ENCODE assay signal across 15 cellular contexts in the genomic region with DNA sequence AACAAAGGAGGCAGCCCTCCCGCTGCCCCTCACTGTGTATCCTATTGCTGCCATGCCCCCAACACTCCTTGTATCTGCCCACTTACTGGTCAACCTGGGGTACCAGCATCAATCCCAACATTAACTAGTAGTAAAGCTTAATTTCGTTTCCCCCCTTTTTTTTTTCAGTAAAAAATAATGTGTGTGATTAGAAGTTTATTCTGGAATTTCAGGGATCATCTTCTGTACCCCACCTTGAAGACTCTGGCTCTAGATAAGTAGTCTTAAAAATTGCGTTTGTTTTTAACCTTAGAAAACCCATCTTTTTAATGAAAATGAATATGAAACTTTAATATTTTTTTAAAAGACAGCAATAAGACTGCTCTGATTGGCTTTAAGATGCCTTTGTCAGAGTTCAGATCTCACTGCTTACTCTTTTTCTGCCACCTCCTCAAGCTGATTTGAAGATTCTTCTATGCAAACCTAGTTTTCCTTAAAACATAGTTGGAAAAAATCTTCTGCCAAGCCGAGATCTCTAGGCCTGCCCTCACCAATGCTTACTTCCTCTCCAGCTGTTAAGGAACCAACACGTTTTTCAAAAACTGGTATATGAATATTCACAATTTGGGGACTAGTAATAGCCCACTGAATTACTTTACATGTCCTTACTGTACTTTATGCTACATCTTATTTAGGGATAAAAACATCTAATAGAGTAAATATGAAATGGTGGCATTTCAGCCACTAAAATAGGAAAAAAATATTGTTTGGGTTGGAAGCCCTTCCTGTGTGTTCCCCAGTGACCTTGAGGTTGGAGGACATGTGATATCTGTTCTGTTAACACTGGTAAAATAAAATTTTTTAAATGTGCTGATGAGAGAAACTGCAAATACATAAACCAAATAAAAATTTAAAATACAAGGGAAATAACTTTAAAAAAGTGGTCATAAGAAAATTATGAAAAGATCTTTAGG. TPM values are rescaled to one million over a fixed set of nuclear protein-coding genes. Genes with fewer than 3 reads are reported as not detected.
DNase-seq lines count a peak whose midpoint lies in the region; ATAC-seq, FAIRE-seq and TF ChIP-seq lines count a peak whose summit lies in the region.
"Had no signal": no experiment of that assay in that cellular context is flagged by ENCODE, and none has a peak within 500 bp of the region (broad histone marks: within the 10 kb centered on the region; RNA-seq: fewer than 3 reads in every experiment).

No MANE protein-coding gene starts in this region.

- H3K36me3 ChIP-seq in adrenal gland (replicated peaks in 1 of 2) (no peaks in the 10 kb centered on the region), osteoblast (ENCODE audit: insufficient read depth, low read length) (no peaks in the 10 kb centered on the region)
- H3K36me3 ChIP-seq: ascending aorta had no signal

- WGBS in adrenal gland, 4 donors = 40 to 49% (median 44%) methylated on average over 5 of the region's 5 CpGs

- no peak for TF ChIP-seq POLR2A in H54 (IDR thresholded peaks at IDR 0.05; ENCODE audit: low read depth, low read length)
- no peak for TF ChIP-seq POLR2A in adrenal gland (IDR thresholded peaks at IDR 0.05)

- H3K4me1 ChIP-seq in adrenal gland (replicated peaks in 1 of 2) (peaks cover 54 to 63% of the 10 kb centered on the region in 2 donors), osteoblast (ENCODE audit: insufficient read depth, low read length) (peaks cover 69% of the 10 kb centered on the region)

- CTCF ChIA-PET in AG04450 (lab: Charles Lee) = interaction anchor here (1.0 to 1.6 kb wide), 2 partner anchors 63 kb away, joined by 3 to 8 read pairs; no protein-coding TSS in a partner anchor
- CTCF ChIA-PET in activated CD8-positive, alpha-beta memory T cell treated with anti-CD3 and anti-CD28 coated beads, Interleukin-2, amount 10 ng/mL, durations not matched to agents 7 days and 5 days (lab: Charles Lee) = interaction anchor here (0.9 kb wide), 1 partner anchor 54 kb away, joined by 3 read pairs; no protein-coding TSS in a partner anchor

- TF ChIP-seq CTCF in AG04450 (IDR thresholded peaks at IDR 0.05; ENCODE audit: low read depth, low read length) (no peak), adrenal gland (IDR thresholded peaks at IDR 0.05) (no peak), osteoblast (IDR thresholded peaks at IDR 0.05; ENCODE audit: extremely low read depth, low read depth, low read length) (no peak)

- peak overlapping the region; percentile 72 for H3K4me2 ChIP-seq in osteoblast (ENCODE audit: insufficient read depth, low read length)

- DNase-seq in AG04450 (ENCODE audit: low read depth, low spot score) (no peak), H54 (ENCODE audit: insufficient read length, low spot score) (no peak), adrenal gland (no peak), osteoblast (ENCODE audit: insufficient read length, low spot score, missing footprints) (no peak), NOMO-1 treated with dmso at 0.1 percent for 144 hours (lab: John Stamatoyannopoulos, UW; ENCODE audit: unreplicated experiment) (no peak)
- no peak for DNase-seq in activated CD8-positive, alpha-beta memory T cell treated with anti-CD3 and anti-CD28 coated beads, Interleukin-2, amount 10 ng/mL, durations not matched to agents 7 days and 5 days
- DNase-seq: activated T-cell treated with anti-CD3 and anti-CD28 coated beads, Interleukin-2, amount 50 U/mL, for 24 hours; CD4-positive, alpha-beta T cell; NCI-H2171 treated with DMSO at 0.1 percent for 48 hours; SHP77 treated with DMSO at 0.1 percent for 48 hours had no signal

- intact Hi-C loops in adrenal gland (cut with DNase I) = no loop called here

- H3K4me1 Mint-ChIP-seq in activated CD8-positive, alpha-beta memory T cell treated with anti-CD3 and anti-CD28 coated beads, Interleukin-2, amount 10 ng/mL, durations not matched to agents 7 days and 5 days = peaks cover 18% of the 10 kb centered on the region

- H3K4me3 Mint-ChIP-seq in activated CD8-positive, alpha-beta memory T cell treated with anti-CD3 and anti-CD28 coated beads, Interleukin-2, amount 10 ng/mL, durations not matched to agents 7 days and 5 days = no peak overlapping the region
- H3K4me3 Mint-ChIP-seq: activated T-cell treated with anti-CD3 and anti-CD28 coated beads, Interleukin-2, amount 50 U/mL, for 24 hours; CD4-positive, alpha-beta T cell had no signal

- peaks cover 46% of the 10 kb centered on the region for H3K27me3 Mint-ChIP-seq in activated CD8-positive, alpha-beta memory T cell treated with anti-CD3 and anti-CD28 coated beads, Interleukin-2, amount 10 ng/mL, durations not matched to agents 7 days and 5 days

- H3K27ac Mint-ChIP-seq in activated CD8-positive, alpha-beta memory T cell treated with anti-CD3 and anti-CD28 coated beads, Interleukin-2, amount 10 ng/mL, durations not matched to agents 7 days and 5 days = no peak overlapping the region

- peaks cover 2% of the 10 kb centered on the region for H3K36me3 Mint-ChIP-seq in activated CD8-positive, alpha-beta memory T cell treated with anti-CD3 and anti-CD28 coated beads, Interleukin-2, amount 10 ng/mL, durations not matched to agents 7 days and 5 days

- H4K20me1 ChIP-seq in osteoblast (ENCODE audit: insufficient read depth, low read length) = no peaks in the 10 kb centered on the region

- peak; percentile 64 for FAIRE-seq in H54 (lab: Jason Lieb, UNC)
- FAIRE-seq: endometrium had no signal

- H3K9me3 ChIP-seq in AG04450 (ENCODE audit: control insufficient read depth, insufficient read depth, low read length) (peaks cover 2% of the 10 kb centered on the region; the same call in 1 of the 2 replicates), adrenal gland (replicated peaks in 1 of 3) (no peaks in the 10 kb centered on the region), osteoblast (ENCODE audit: low read depth, low read length) (no peaks in the 10 kb centered on the region)
- H3K9me3 ChIP-seq: ascending aorta had no signal

- H3K27me3 ChIP-seq in AG04450 (ENCODE audit: control insufficient read depth, insufficient read depth, low read length) (no peaks in the 10 kb centered on the region), adrenal gland (no peaks in the 10 kb centered on the region), osteoblast (ENCODE audit: insufficient read depth, low read length) (no peaks in the 10 kb centered on the region)
- H3K27me3 ChIP-seq: ascending aorta had no signal

- peak overlapping the region; percentile 30 for H2AFZ ChIP-seq in osteoblast (ENCODE audit: low read length)

- POLR2A ChIA-PET in AG04450 (lab: Yijun Ruan, JAX) = interaction anchor here (1.5 kb wide), 1 partner anchor 57 kb away, joined by 9 read pairs; no protein-coding TSS in a partner anchor

- no peak overlapping the region for H3K4me3 ChIP-seq in AG04450 (ENCODE audit: low read depth, low read length)
- H3K4me3 ChIP-seq in adrenal gland = peak overlapping the region in 1 of 4 donors; percentile 15
- H3K4me3 ChIP-seq in osteoblast (ENCODE audit: insufficient read depth, low read length) = peak overlapping the region; percentile 37

- peak overlapping the region; percentile 47 for H3K27ac ChIP-seq in AG04450 (ENCODE audit: low read depth, low read length)
- peak overlapping the region; percentile 6 to 81 (median 61) for H3K27ac ChIP-seq in adrenal gland
- peak overlapping the region; percentile 87 for H3K27ac ChIP-seq in osteoblast (ENCODE audit: low read depth, low read length)

- H3K9me3 Mint-ChIP-seq in activated CD8-positive, alpha-beta memory T cell treated with anti-CD3 and anti-CD28 coated beads, Interleukin-2, amount 10 ng/mL, durations not matched to agents 7 days and 5 days (ENCODE audit: low read depth) = no peaks in the 10 kb centered on the region
- H3K9me3 Mint-ChIP-seq: activated T-cell treated with anti-CD3 and anti-CD28 coated beads, Interleukin-2, amount 50 U/mL, for 24 hours; CD4-positive, alpha-beta T cell had no signal

- ATAC-seq in GM19328 (IDR thresholded peaks at IDR 0.05; ENCODE audit: unreplicated experiment) (no peak), GM21529 (IDR thresholded peaks at IDR 0.05; ENCODE audit: unreplicated experiment) (no peak)
- no peak for ATAC-seq in activated CD8-positive, alpha-beta memory T cell treated with anti-CD3 and anti-CD28 coated beads, Interleukin-2, amount 10 ng/mL, durations not matched to agents 7 days and 5 days
- ATAC-seq: sciatic nerve had no signal

- peaks cover 10% of the 10 kb centered on the region for H3K79me2 ChIP-seq in osteoblast (ENCODE audit: insufficient read depth, low read length)

RNA-seq across cellular contexts. Expression of a gene that starts 4.0 kb away (rescaled TPM):
- 303 and 360 TPM in 2 replicates for polyA plus RNA-seq in AG04450 (2011; rRNA removed)
- 690 and 767 TPM in 2 replicates for polyA minus RNA-seq in AG04450 (2011; rRNA and poly(A)+ RNA removed)
- 100 to 1,000 TPM in 5 of 8 donors, 10 to 100 TPM in 3; 91.8 to 243 (median 139) TPM for total RNA-seq in adrenal gland
- 10 to 100 TPM; 23.9 to 56.9 (median 28.2) TPM for polyA plus RNA-seq in adrenal gland
- total RNA-seq in osteoblast = 314 and 349 TPM in 2 replicates
- under 1 TPM; 0.35 to 0.55 TPM for total RNA-seq in activated CD8-positive, alpha-beta memory T cell treated with anti-CD3 and anti-CD28 coated beads, Interleukin-2, amount 10 ng/mL, durations not matched to agents 7 days and 5 days

RNA-seq across cellular contexts. Expression of a gene that starts 44.3 kb away (rescaled TPM):
- polyA plus RNA-seq in AG04450 (2011; rRNA removed) (1.8 and 2.4 TPM in 2 replicates), adrenal gland (1 to 10 TPM in 1 of 3 donors, under 1 TPM in 1, not detected in 1; 0.26 to 2.7 TPM)
- polyA minus RNA-seq in AG04450 (2011; rRNA and poly(A)+ RNA removed) = 0.18 and 0.39 TPM in 2 replicates
- total RNA-seq in adrenal gland (1 to 10 TPM in 1 of 8 donors, under 1 TPM in 3, not detected in 4; 0.36 to 1.8 (median 0.59) TPM), osteoblast (0.36 and 1.2 TPM in 2 replicates)
- not detected for total RNA-seq in activated CD8-positive, alpha-beta memory T cell treated with anti-CD3 and anti-CD28 coated beads, Interleukin-2, amount 10 ng/mL, durations not matched to agents 7 days and 5 days
- total RNA-seq: ascending aorta; CD4-positive, alpha-beta T cell had no signal

Comparison
In these comparisons a context has a peak if more than half of its experiments do, and no peak if none do; other contexts are left out.
1. RNA of a gene that starts 4.0 kb away (total RNA-seq): 314 to 349 TPM in osteoblast and 91.8 to 243 TPM in adrenal gland; 0.35 to 0.55 TPM in activated CD8-positive, alpha-beta memory T cell treated with anti-CD3 and anti-CD28 coated beads, Interleukin-2, amount 10 ng/mL, durations not matched to agents 7 days and 5 days; every median in the first group is over 10 times any median in the second.
2. Peak in every context shown above with its lines, with median percentiles within 50 percentile points of each other: H3K27ac ChIP-seq.